In genomic region chr1:201947697-201948008, GRCh38 we compare ENCODE assay signal across 1 cellular context.
TF ChIP-seq lines count a peak whose summit lies in the region.

No MANE protein-coding gene starts in this region.

TF ChIP-seq in HepG2, 621 proteins besides CTCF, POLR2A, EP300 and RAD21:
- TF ChIP-seq ATRX (CRISPR knock-in tag; IDR thresholded peaks at IDR 0.05; ENCODE audit: borderline replicate concordance) (no peak), ZNF292 (CRISPR knock-in tag; IDR thresholded peaks at IDR 0.05; ENCODE audit: borderline replicate concordance, low read depth) (no peak), ZNF180 (CRISPR knock-in tag; IDR thresholded peaks at IDR 0.05; ENCODE audit: borderline replicate concordance, low read depth) (no peak), MYNN (CRISPR knock-in tag; IDR thresholded peaks at IDR 0.05; ENCODE audit: low read depth) (no peak), ZNF557 (CRISPR knock-in tag; IDR thresholded peaks at IDR 0.05) (no peak), ZBTB7A (CRISPR knock-in tag; IDR thresholded peaks at IDR 0.05) (no peak), REXO4 (CRISPR knock-in tag; IDR thresholded peaks at IDR 0.05; ENCODE audit: borderline replicate concordance) (no peak), CBX5 (CRISPR knock-in tag; IDR thresholded peaks at IDR 0.05; ENCODE audit: borderline replicate concordance) (no peak), KDM5A (IDR thresholded peaks at IDR 0.05; ENCODE audit: borderline replicate concordance, low read length) (no peak), FOXP1 (IDR thresholded peaks at IDR 0.05) (no peak), FOXP1 (CRISPR knock-in tag; IDR thresholded peaks at IDR 0.05) (no peak), PLSCR1 (CRISPR knock-in tag; IDR thresholded peaks at IDR 0.05; ENCODE audit: borderline replicate concordance) (no peak), ZSCAN30 (CRISPR knock-in tag; IDR thresholded peaks at IDR 0.05) (no peak), SRF (IDR thresholded peaks at IDR 0.05; ENCODE audit: low read depth, low read length) (no peak)
- TF ChIP-seq, protein P1, sequence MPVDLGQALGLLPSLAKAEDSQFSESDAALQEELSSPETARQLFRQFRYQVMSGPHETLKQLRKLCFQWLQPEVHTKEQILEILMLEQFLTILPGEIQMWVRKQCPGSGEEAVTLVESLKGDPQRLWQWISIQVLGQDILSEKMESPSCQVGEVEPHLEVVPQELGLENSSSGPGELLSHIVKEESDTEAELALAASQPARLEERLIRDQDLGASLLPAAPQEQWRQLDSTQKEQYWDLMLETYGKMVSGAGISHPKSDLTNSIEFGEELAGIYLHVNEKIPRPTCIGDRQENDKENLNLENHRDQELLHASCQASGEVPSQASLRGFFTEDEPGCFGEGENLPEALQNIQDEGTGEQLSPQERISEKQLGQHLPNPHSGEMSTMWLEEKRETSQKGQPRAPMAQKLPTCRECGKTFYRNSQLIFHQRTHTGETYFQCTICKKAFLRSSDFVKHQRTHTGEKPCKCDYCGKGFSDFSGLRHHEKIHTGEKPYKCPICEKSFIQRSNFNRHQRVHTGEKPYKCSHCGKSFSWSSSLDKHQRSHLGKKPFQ (CRISPR knock-in tag; IDR thresholded peaks at IDR 0.05; ENCODE audit: insufficient replicate concordance): no peak
- TF ChIP-seq, protein P2, sequence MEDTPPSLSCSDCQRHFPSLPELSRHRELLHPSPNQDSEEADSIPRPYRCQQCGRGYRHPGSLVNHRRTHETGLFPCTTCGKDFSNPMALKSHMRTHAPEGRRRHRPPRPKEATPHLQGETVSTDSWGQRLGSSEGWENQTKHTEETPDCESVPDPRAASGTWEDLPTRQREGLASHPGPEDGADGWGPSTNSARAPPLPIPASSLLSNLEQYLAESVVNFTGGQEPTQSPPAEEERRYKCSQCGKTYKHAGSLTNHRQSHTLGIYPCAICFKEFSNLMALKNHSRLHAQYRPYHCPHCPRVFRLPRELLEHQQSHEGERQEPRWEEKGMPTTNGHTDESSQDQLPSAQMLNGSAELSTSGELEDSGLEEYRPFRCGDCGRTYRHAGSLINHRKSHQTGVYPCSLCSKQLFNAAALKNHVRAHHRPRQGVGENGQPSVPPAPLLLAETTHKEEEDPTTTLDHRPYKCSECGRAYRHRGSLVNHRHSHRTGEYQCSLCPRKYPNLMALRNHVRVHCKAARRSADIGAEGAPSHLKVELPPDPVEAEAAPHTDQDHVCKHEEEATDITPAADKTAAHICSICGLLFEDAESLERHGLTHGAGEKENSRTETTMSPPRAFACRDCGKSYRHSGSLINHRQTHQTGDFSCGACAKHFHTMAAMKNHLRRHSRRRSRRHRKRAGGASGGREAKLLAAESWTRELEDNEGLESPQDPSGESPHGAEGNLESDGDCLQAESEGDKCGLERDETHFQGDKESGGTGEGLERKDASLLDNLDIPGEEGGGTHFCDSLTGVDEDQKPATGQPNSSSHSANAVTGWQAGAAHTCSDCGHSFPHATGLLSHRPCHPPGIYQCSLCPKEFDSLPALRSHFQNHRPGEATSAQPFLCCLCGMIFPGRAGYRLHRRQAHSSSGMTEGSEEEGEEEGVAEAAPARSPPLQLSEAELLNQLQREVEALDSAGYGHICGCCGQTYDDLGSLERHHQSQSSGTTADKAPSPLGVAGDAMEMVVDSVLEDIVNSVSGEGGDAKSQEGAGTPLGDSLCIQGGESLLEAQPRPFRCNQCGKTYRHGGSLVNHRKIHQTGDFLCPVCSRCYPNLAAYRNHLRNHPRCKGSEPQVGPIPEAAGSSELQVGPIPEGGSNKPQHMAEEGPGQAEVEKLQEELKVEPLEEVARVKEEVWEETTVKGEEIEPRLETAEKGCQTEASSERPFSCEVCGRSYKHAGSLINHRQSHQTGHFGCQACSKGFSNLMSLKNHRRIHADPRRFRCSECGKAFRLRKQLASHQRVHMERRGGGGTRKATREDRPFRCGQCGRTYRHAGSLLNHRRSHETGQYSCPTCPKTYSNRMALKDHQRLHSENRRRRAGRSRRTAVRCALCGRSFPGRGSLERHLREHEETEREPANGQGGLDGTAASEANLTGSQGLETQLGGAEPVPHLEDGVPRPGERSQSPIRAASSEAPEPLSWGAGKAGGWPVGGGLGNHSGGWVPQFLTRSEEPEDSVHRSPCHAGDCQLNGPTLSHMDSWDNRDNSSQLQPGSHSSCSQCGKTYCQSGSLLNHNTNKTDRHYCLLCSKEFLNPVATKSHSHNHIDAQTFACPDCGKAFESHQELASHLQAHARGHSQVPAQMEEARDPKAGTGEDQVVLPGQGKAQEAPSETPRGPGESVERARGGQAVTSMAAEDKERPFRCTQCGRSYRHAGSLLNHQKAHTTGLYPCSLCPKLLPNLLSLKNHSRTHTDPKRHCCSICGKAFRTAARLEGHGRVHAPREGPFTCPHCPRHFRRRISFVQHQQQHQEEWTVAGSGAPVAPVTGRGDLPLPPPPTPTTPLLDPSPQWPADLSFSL (CRISPR knock-in tag; IDR thresholded peaks at IDR 0.05): no peak
- TF ChIP-seq, protein P3, sequence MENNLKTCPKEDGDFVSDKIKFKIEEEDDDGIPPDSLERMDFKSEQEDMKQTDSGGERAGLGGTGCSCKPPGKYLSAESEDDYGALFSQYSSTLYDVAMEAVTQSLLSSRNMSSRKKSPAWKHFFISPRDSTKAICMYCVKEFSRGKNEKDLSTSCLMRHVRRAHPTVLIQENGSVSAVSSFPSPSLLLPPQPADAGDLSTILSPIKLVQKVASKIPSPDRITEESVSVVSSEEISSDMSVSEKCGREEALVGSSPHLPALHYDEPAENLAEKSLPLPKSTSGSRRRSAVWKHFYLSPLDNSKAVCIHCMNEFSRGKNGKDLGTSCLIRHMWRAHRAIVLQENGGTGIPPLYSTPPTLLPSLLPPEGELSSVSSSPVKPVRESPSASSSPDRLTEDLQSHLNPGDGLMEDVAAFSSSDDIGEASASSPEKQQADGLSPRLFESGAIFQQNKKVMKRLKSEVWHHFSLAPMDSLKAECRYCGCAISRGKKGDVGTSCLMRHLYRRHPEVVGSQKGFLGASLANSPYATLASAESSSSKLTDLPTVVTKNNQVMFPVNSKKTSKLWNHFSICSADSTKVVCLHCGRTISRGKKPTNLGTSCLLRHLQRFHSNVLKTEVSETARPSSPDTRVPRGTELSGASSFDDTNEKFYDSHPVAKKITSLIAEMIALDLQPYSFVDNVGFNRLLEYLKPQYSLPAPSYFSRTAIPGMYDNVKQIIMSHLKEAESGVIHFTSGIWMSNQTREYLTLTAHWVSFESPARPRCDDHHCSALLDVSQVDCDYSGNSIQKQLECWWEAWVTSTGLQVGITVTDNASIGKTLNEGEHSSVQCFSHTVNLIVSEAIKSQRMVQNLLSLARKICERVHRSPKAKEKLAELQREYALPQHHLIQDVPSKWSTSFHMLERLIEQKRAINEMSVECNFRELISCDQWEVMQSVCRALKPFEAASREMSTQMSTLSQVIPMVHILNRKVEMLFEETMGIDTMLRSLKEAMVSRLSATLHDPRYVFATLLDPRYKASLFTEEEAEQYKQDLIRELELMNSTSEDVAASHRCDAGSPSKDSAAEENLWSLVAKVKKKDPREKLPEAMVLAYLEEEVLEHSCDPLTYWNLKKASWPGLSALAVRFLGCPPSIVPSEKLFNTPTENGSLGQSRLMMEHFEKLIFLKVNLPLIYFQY (CRISPR knock-in tag; IDR thresholded peaks at IDR 0.05; ENCODE audit: borderline replicate concordance): no peak
